ENCODE assay signal across 10 cellular contexts in the genomic region with DNA sequence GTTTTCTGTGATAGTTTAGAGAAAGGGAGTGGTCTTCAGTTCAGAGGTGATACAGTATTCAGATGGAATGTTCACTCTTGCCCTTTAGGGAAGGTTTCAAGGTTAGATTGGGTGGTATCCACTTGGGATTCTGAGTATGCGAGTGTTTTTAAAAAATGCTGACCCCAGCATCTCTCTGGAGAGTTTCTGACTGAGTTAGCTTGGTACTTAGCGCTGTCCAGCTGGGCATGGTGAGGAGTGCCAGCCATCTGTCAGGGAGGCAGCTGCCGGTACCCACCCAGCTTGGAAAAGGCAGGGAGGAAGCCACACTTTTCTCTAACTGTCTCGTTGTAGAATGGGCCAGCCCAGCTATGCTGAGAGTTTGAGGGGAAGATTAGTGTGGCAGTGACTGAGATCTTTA.
DNase-seq lines count a peak whose midpoint lies in the region; ATAC-seq and TF ChIP-seq lines count a peak whose summit lies in the region.
"Had no signal": no experiment of that assay in that cellular context is flagged by ENCODE, and none has a peak within 500 bp of the region (broad histone marks: within the 10 kb centered on the region; RNA-seq: fewer than 3 reads in every experiment).

No MANE protein-coding gene starts in this region.

- DNase-seq in activated T-helper 2 cell treated with anti-CD3 and anti-CD28 coated beads, Interferon-gamma antibody, Interleukin-2, Interleukin-4, amounts not matched to agents 10 μg/mL and 5 μg/mL and 100 μg/mL, durations not matched to agents 14 hours and 24 hours and 36 hours (ENCODE audit: low spot score): no peak
- DNase-seq in left ventricle myocardium inferior (no peak), NCI-H2107 treated with DMSO at 0.1 percent for 48 hours (lab: John Stamatoyannopoulos, UW; ENCODE audit: unreplicated experiment) (no peak)
- no peak for DNase-seq in stimulated activated effector memory CD8-positive, alpha-beta T cell treated with anti-CD3 and anti-CD28 coated beads, Interleukin-12 subunit alpha, Interleukin-12 subunit beta, amount 100 ng/mL, for 72 hours (ENCODE audit: low spot score in 2 of 2)
- DNase-seq: central memory CD4-positive, alpha-beta T cell; GF-D8; Kasumi-1 had no signal

- CTCF ChIA-PET in HEK293 (lab: Yijun Ruan, JAX): no interaction called here

- H3K27ac ChIP-seq in HEK293 (ENCODE audit: extremely low read depth, low read depth, low read length) (no peak overlapping the region), left ventricle myocardium inferior (replicated peaks) (peak overlapping the region; percentile 93)

- H3K4me1 ChIP-seq in HEK293 (ENCODE audit: control insufficient read depth, insufficient read depth, low read length) (no peaks in the 10 kb centered on the region), left ventricle myocardium inferior (peaks cover 77% of the 10 kb centered on the region)

- H3K27me3 Mint-ChIP-seq in activated T-helper 2 cell treated with anti-CD3 and anti-CD28 coated beads, Interferon-gamma antibody, Interleukin-2, Interleukin-4, amounts not matched to agents 10 μg/mL and 5 μg/mL and 100 μg/mL, durations not matched to agents 14 hours and 24 hours and 36 hours (ENCODE audit: low read depth): no peaks in the 10 kb centered on the region

- H3K4me3 Mint-ChIP-seq in activated T-helper 2 cell treated with anti-CD3 and anti-CD28 coated beads, Interferon-gamma antibody, Interleukin-2, Interleukin-4, amounts not matched to agents 10 μg/mL and 5 μg/mL and 100 μg/mL, durations not matched to agents 14 hours and 24 hours and 36 hours (ENCODE audit: low read depth): no peak overlapping the region
- H3K4me3 Mint-ChIP-seq in stimulated activated effector memory CD8-positive, alpha-beta T cell treated with anti-CD3 and anti-CD28 coated beads, Interleukin-12 subunit alpha, Interleukin-12 subunit beta, amount 100 ng/mL, for 72 hours: no peak overlapping the region

- H3K36me3 ChIP-seq in HEK293 (ENCODE audit: control insufficient read depth in 2 of 2, insufficient read depth in 1 of 2, low read length in 2 of 2): peaks cover 0 to 4% of the 10 kb centered on the region in 2 experiments; a peak in 1 of 3 replicates
- no peaks in the 10 kb centered on the region for H3K36me3 ChIP-seq in left ventricle myocardium inferior

- H3K4me1 Mint-ChIP-seq in activated T-helper 2 cell treated with anti-CD3 and anti-CD28 coated beads, Interferon-gamma antibody, Interleukin-2, Interleukin-4, amounts not matched to agents 10 μg/mL and 5 μg/mL and 100 μg/mL, durations not matched to agents 14 hours and 24 hours and 36 hours (ENCODE audit: low read depth): peaks cover 64% of the 10 kb centered on the region
- peaks cover 86% of the 10 kb centered on the region for H3K4me1 Mint-ChIP-seq in stimulated activated effector memory CD8-positive, alpha-beta T cell treated with anti-CD3 and anti-CD28 coated beads, Interleukin-12 subunit alpha, Interleukin-12 subunit beta, amount 100 ng/mL, for 72 hours

- ATAC-seq in stimulated activated effector memory CD8-positive, alpha-beta T cell treated with anti-CD3 and anti-CD28 coated beads, Interleukin-12 subunit alpha, Interleukin-12 subunit beta, amount 100 ng/mL, for 72 hours: no peak
- ATAC-seq in GM21390 (IDR thresholded peaks at IDR 0.05; ENCODE audit: unreplicated experiment) (no peak), HG03095 (IDR thresholded peaks at IDR 0.05; ENCODE audit: unreplicated experiment) (no peak)

- TF ChIP-seq CTCF in HEK293 (tag by site-specific recombination; IDR thresholded peaks at IDR 0.05) (no peak), left ventricle myocardium inferior (IDR thresholded peaks at IDR 0.05; ENCODE audit: borderline replicate concordance) (no peak)

- intact Hi-C loops in activated T-helper 2 cell treated with anti-CD3 and anti-CD28 coated beads, Interferon-gamma antibody, Interleukin-2, Interleukin-4, amounts not matched to agents 10 μg/mL and 5 μg/mL and 100 μg/mL, durations not matched to agents 14 hours and 24 hours and 36 hours (cut with micrococcal nuclease): no loop called here
- intact Hi-C loops in left ventricle myocardium inferior (cut with micrococcal nuclease): no loop called here

- peaks cover 78% of the 10 kb centered on the region for H3K36me3 Mint-ChIP-seq in activated T-helper 2 cell treated with anti-CD3 and anti-CD28 coated beads, Interferon-gamma antibody, Interleukin-2, Interleukin-4, amounts not matched to agents 10 μg/mL and 5 μg/mL and 100 μg/mL, durations not matched to agents 14 hours and 24 hours and 36 hours (ENCODE audit: low read depth)
- peaks cover 16% of the 10 kb centered on the region for H3K36me3 Mint-ChIP-seq in stimulated activated effector memory CD8-positive, alpha-beta T cell treated with anti-CD3 and anti-CD28 coated beads, Interleukin-12 subunit alpha, Interleukin-12 subunit beta, amount 100 ng/mL, for 72 hours

- H3K9me3 ChIP-seq in HEK293 (ENCODE audit: control insufficient read depth, insufficient read depth, low read depth, low read length): no peaks in the 10 kb centered on the region
- no peaks in the 10 kb centered on the region for H3K9me3 ChIP-seq in left ventricle myocardium inferior (replicated peaks)

- H3K9me3 Mint-ChIP-seq in activated T-helper 2 cell treated with anti-CD3 and anti-CD28 coated beads, Interferon-gamma antibody, Interleukin-2, Interleukin-4, amounts not matched to agents 10 μg/mL and 5 μg/mL and 100 μg/mL, durations not matched to agents 14 hours and 24 hours and 36 hours: peaks cover 17% of the 10 kb centered on the region
- peaks cover 3% of the 10 kb centered on the region for H3K9me3 Mint-ChIP-seq in stimulated activated effector memory CD8-positive, alpha-beta T cell treated with anti-CD3 and anti-CD28 coated beads, Interleukin-12 subunit alpha, Interleukin-12 subunit beta, amount 100 ng/mL, for 72 hours

- no peak overlapping the region for H3K4me3 ChIP-seq in HEK293 (ENCODE audit: low read depth, low read length)
- no peak overlapping the region for H3K4me3 ChIP-seq in left ventricle myocardium inferior

- peak overlapping the region; percentile 71 for H3K27ac Mint-ChIP-seq in activated T-helper 2 cell treated with anti-CD3 and anti-CD28 coated beads, Interferon-gamma antibody, Interleukin-2, Interleukin-4, amounts not matched to agents 10 μg/mL and 5 μg/mL and 100 μg/mL, durations not matched to agents 14 hours and 24 hours and 36 hours
- peak overlapping the region; percentile 88 for H3K27ac Mint-ChIP-seq in stimulated activated effector memory CD8-positive, alpha-beta T cell treated with anti-CD3 and anti-CD28 coated beads, Interleukin-12 subunit alpha, Interleukin-12 subunit beta, amount 100 ng/mL, for 72 hours

- POLR2A ChIA-PET in HEK293 (lab: Yijun Ruan, JAX): no interaction called here

- H3K27me3 ChIP-seq in left ventricle myocardium inferior (ENCODE audit: low read depth): no peaks in the 10 kb centered on the region

TF ChIP-seq in HEK293, 187 proteins besides CTCF, POLR2A, EP300 and RAD21:
- TF ChIP-seq, protein P1, sequence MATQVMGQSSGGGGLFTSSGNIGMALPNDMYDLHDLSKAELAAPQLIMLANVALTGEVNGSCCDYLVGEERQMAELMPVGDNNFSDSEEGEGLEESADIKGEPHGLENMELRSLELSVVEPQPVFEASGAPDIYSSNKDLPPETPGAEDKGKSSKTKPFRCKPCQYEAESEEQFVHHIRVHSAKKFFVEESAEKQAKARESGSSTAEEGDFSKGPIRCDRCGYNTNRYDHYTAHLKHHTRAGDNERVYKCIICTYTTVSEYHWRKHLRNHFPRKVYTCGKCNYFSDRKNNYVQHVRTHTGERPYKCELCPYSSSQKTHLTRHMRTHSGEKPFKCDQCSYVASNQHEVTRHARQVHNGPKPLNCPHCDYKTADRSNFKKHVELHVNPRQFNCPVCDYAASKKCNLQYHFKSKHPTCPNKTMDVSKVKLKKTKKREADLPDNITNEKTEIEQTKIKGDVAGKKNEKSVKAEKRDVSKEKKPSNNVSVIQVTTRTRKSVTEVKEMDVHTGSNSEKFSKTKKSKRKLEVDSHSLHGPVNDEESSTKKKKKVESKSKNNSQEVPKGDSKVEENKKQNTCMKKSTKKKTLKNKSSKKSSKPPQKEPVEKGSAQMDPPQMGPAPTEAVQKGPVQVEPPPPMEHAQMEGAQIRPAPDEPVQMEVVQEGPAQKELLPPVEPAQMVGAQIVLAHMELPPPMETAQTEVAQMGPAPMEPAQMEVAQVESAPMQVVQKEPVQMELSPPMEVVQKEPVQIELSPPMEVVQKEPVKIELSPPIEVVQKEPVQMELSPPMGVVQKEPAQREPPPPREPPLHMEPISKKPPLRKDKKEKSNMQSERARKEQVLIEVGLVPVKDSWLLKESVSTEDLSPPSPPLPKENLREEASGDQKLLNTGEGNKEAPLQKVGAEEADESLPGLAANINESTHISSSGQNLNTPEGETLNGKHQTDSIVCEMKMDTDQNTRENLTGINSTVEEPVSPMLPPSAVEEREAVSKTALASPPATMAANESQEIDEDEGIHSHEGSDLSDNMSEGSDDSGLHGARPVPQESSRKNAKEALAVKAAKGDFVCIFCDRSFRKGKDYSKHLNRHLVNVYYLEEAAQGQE (tag by site-specific recombination; IDR thresholded peaks at IDR 0.05): peak; percentile 28; the same call in 1 of the 2 replicates
- TF ChIP-seq ZNF10 (tag by site-specific recombination; IDR thresholded peaks at IDR 0.05) (no peak), ZSCAN30 (tag by site-specific recombination; IDR thresholded peaks at IDR 0.05) (no peak)
